ENCODE assay signal across 15 cellular contexts in genomic region chr2:211435331-211435730, GRCh38.
"Had no signal": no experiment of that assay in that cellular context is flagged by ENCODE, and none has a peak within 500 bp of the region (broad histone marks: within the 10 kb centered on the region; RNA-seq: fewer than 3 reads in every experiment).

No MANE protein-coding gene starts in this region.

- H3K4me1 ChIP-seq: spleen, upper lobe of right lung had no signal

- H3K4me3 Mint-ChIP-seq: activated CD4-positive, alpha-beta memory T cell treated with anti-CD3 and anti-CD28 coated beads, Interleukin-2, amount 10 ng/mL, durations not matched to agents 7 days and 5 days; activated CD8-positive, alpha-beta memory T cell treated with anti-CD3 and anti-CD28 coated beads, Interleukin-2, amount 10 ng/mL, durations not matched to agents 7 days and 5 days; activated naive CD8-positive, alpha-beta T cell; immature natural killer cell; neural crest cell; stimulated activated memory B cell treated with anti-CD40 and anti-IgM and Interleukin-4, amounts not matched to agents 10 μg/mL and 1 μg/mL and 100 μg/mL, for 72 hours had no signal

- H3K4me1 Mint-ChIP-seq: activated CD4-positive, alpha-beta memory T cell treated with anti-CD3 and anti-CD28 coated beads, Interleukin-2, amount 10 ng/mL, durations not matched to agents 7 days and 5 days; activated CD8-positive, alpha-beta memory T cell treated with anti-CD3 and anti-CD28 coated beads, Interleukin-2, amount 10 ng/mL, durations not matched to agents 7 days and 5 days; immature natural killer cell; neural crest cell; stimulated activated memory B cell treated with anti-CD40 and anti-IgM and Interleukin-4, amounts not matched to agents 10 μg/mL and 1 μg/mL and 100 μg/mL, for 72 hours had no signal

- DNase-seq: activated CD4-positive, alpha-beta memory T cell treated with anti-CD3 and anti-CD28 coated beads, Interleukin-2, amount 10 ng/mL, durations not matched to agents 7 days and 5 days; activated CD4-positive, alpha-beta T cell treated with anti-CD3 and anti-CD28 coated beads for 48 hours; activated CD4-positive, CD25-positive, alpha-beta regulatory T cell; activated CD8-positive, alpha-beta memory T cell treated with anti-CD3 and anti-CD28 coated beads, Interleukin-2, amount 10 ng/mL, durations not matched to agents 7 days and 5 days; amniotic stem cell; immature natural killer cell; left ventricle myocardium superior; spleen; stimulated activated CD4-positive, alpha-beta T cell treated with anti-CD3 and anti-CD28 coated beads, Interleukin-4, amount 100 ng/mL, for 4 hours; upper lobe of right lung had no signal

- H3K27me3 ChIP-seq: dorsolateral prefrontal cortex, spleen, upper lobe of right lung had no signal

- H3K36me3 ChIP-seq: spleen, thoracic aorta, upper lobe of right lung had no signal

- H3K27me3 Mint-ChIP-seq: activated CD4-positive, alpha-beta memory T cell treated with anti-CD3 and anti-CD28 coated beads, Interleukin-2, amount 10 ng/mL, durations not matched to agents 7 days and 5 days; activated CD8-positive, alpha-beta memory T cell treated with anti-CD3 and anti-CD28 coated beads, Interleukin-2, amount 10 ng/mL, durations not matched to agents 7 days and 5 days; activated naive CD8-positive, alpha-beta T cell; stimulated activated memory B cell treated with anti-CD40 and anti-IgM and Interleukin-4, amounts not matched to agents 10 μg/mL and 1 μg/mL and 100 μg/mL, for 72 hours had no signal

- ATAC-seq: activated CD8-positive, alpha-beta memory T cell treated with anti-CD3 and anti-CD28 coated beads, Interleukin-2, amount 10 ng/mL, durations not matched to agents 7 days and 5 days; left ventricle myocardium superior; stimulated activated memory B cell treated with anti-CD40 and anti-IgM and Interleukin-4, amounts not matched to agents 10 μg/mL and 1 μg/mL and 100 μg/mL, for 72 hours; upper lobe of right lung had no signal

- H3K27ac Mint-ChIP-seq: activated CD4-positive, alpha-beta memory T cell treated with anti-CD3 and anti-CD28 coated beads, Interleukin-2, amount 10 ng/mL, durations not matched to agents 7 days and 5 days; activated CD8-positive, alpha-beta memory T cell treated with anti-CD3 and anti-CD28 coated beads, Interleukin-2, amount 10 ng/mL, durations not matched to agents 7 days and 5 days; activated naive CD8-positive, alpha-beta T cell; immature natural killer cell; stimulated activated memory B cell treated with anti-CD40 and anti-IgM and Interleukin-4, amounts not matched to agents 10 μg/mL and 1 μg/mL and 100 μg/mL, for 72 hours had no signal

- H3K9me3 ChIP-seq: spleen, thoracic aorta, upper lobe of right lung had no signal

- H3K27ac ChIP-seq: dorsolateral prefrontal cortex, spleen, thoracic aorta, upper lobe of right lung had no signal

- H3K36me3 Mint-ChIP-seq: activated CD8-positive, alpha-beta memory T cell treated with anti-CD3 and anti-CD28 coated beads, Interleukin-2, amount 10 ng/mL, durations not matched to agents 7 days and 5 days; activated naive CD8-positive, alpha-beta T cell; stimulated activated memory B cell treated with anti-CD40 and anti-IgM and Interleukin-4, amounts not matched to agents 10 μg/mL and 1 μg/mL and 100 μg/mL, for 72 hours had no signal

- H3K4me3 ChIP-seq: dorsolateral prefrontal cortex, spleen, thoracic aorta, upper lobe of right lung had no signal
